In the genomic region with DNA sequence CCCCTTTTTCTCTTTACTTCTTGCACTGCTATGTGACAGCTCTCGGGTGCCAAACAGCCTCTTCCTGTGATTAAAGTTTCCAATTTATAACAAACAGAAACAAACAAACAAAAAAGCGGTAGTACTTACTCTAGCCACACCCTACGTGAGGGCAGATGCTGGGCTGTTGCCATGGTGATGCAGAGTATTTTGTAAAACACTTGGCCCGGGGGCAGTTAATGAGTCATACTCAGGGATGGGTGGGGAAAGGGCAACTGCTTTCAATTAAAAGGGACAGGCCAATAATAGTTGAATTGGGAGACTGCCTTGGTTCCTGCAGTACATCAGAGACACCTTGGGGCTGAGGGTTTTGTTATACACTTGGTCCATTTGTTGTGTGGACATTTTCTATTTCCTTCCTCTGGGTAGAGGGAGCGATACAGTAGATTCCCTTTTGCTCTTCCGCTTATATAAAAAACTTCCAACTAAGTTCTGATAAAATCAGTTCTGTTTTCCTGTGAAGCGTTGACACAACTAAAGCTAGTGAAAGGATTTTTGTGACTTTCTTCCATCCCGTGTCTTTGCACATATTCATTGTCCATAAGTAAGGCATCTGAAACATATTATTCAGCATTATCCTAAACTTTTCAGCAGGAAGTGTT, we compare ENCODE assay signal across 8 cellular contexts. TPM values are rescaled to one million over a fixed set of nuclear protein-coding genes. Genes with fewer than 3 reads are reported as not detected.
DNase-seq lines count a peak whose midpoint lies in the region; ATAC-seq, FAIRE-seq and TF ChIP-seq lines count a peak whose summit lies in the region.

No MANE protein-coding gene starts in this region.

- H4K20me1 ChIP-seq in astrocyte (ENCODE audit: insufficient read depth, low read length) = no peaks in the 10 kb centered on the region

- H2AFZ ChIP-seq in astrocyte (ENCODE audit: low read depth, low read length) = no peak overlapping the region

- H3K4me1 Mint-ChIP-seq in astrocyte (ENCODE audit: low read depth, unreplicated experiment) = peaks cover 13% of the 10 kb centered on the region

- no peak for TF ChIP-seq CTCF in astrocyte (IDR thresholded peaks at IDR 0.05; ENCODE audit: insufficient read depth, low read depth, low read length)

- DNase-seq in DMS153 treated with DMSO at 0.1 percent for 48 hours (lab: John Stamatoyannopoulos, UW; ENCODE audit: unreplicated experiment) (peak; percentile 73), T-helper 2 cell (peak; percentile 53 to 93 (median 84)), astrocyte (ENCODE audit: low read depth) (peak; percentile 90), NCI-H128 (lab: John Stamatoyannopoulos, UW; ENCODE audit: unreplicated experiment) (no peak)
- DNase-seq in Jurkat, Clone E6-1 (ENCODE audit: low read depth, low spot score) = peak; percentile 33
- DNase-seq in stimulated activated CD4-positive, alpha-beta T cell treated with anti-CD3 and anti-CD28 coated beads, Interleukin-15, amount 100 ng/mL, for 24 hours = peak; percentile 72

- peak overlapping the region; percentile 53 for H3K4me2 ChIP-seq in astrocyte (ENCODE audit: low read length)

- H3K36me3 ChIP-seq in astrocyte (ENCODE audit: insufficient read depth, low read length) = no peaks in the 10 kb centered on the region
- no peaks in the 10 kb centered on the region for H3K36me3 ChIP-seq in iPS-18a (ENCODE audit: control insufficient read depth, low read depth, low read length)

- H3K4me3 Mint-ChIP-seq in astrocyte (ENCODE audit: unreplicated experiment) = no peak overlapping the region

- H3K9ac ChIP-seq in astrocyte (ENCODE audit: low read length) (peak overlapping the region; percentile 60), iPS-18a (ENCODE audit: low read length) (peak overlapping the region; percentile 28)

- H3K27me3 ChIP-seq in astrocyte (ENCODE audit: insufficient read depth, low read length) = no peaks in the 10 kb centered on the region
- no peaks in the 10 kb centered on the region for H3K27me3 ChIP-seq in iPS-18a (ENCODE audit: control insufficient read depth, insufficient read depth, low read length)

- H3K4me1 ChIP-seq in astrocyte (ENCODE audit: insufficient read depth, low read length) (peaks cover 31% of the 10 kb centered on the region), iPS-18a (ENCODE audit: control insufficient read depth, low read depth, low read length) (no peaks in the 10 kb centered on the region)

- H3K9me3 Mint-ChIP-seq in astrocyte (ENCODE audit: unreplicated experiment) = no peaks in the 10 kb centered on the region

- peak overlapping the region; percentile 77 for H3K27ac Mint-ChIP-seq in astrocyte (ENCODE audit: unreplicated experiment)

- ATAC-seq in GM18511 (IDR thresholded peaks at IDR 0.05; ENCODE audit: unreplicated experiment) = no peak

- no peak overlapping the region for H3K4me3 ChIP-seq in Jurkat, Clone E6-1 (ENCODE audit: low read length)
- H3K4me3 ChIP-seq in astrocyte (ENCODE audit: insufficient read depth, low read depth, low read length) (no peak overlapping the region), iPS-18a (ENCODE audit: low read length) (no peak overlapping the region)

- no peaks in the 10 kb centered on the region for H3K36me3 Mint-ChIP-seq in astrocyte (ENCODE audit: low read depth, unreplicated experiment)

- peaks cover 2% of the 10 kb centered on the region for H3K27me3 Mint-ChIP-seq in astrocyte (ENCODE audit: low read depth, unreplicated experiment)

- H3K9me3 ChIP-seq in astrocyte (ENCODE audit: insufficient read depth, low read depth, low read length) (no peaks in the 10 kb centered on the region), iPS-18a (ENCODE audit: control insufficient read depth, low read depth, low read length) (no peaks in the 10 kb centered on the region)

- no peak for FAIRE-seq in astrocyte (lab: Jason Lieb, UNC)

- H3K79me2 ChIP-seq in astrocyte (ENCODE audit: insufficient read depth, low read length) = no peaks in the 10 kb centered on the region

- H3K27ac ChIP-seq in astrocyte (ENCODE audit: low read depth, low read length) = peak overlapping the region; percentile 67
- peak overlapping the region; percentile 37 for H3K27ac ChIP-seq in iPS-18a (ENCODE audit: low read length)

RNA-seq across cellular contexts. Expression of gene THEM4, which starts 36.5 kb away (rescaled TPM):
- polyA plus RNA-seq in Jurkat, Clone E6-1 (2012; ENCODE audit: insufficient read depth, insufficient read length) = not detected
- 15.7 and 17.5 TPM in 2 replicates for total RNA-seq in astrocyte

RNA-seq across cellular contexts. Expression of gene S100A10, which starts 47.8 kb away (rescaled TPM):
- 141 TPM for polyA plus RNA-seq in Jurkat, Clone E6-1 (2012; ENCODE audit: insufficient read depth, insufficient read length)
- total RNA-seq in astrocyte = 1,137 and 1,257 TPM in 2 replicates
